Comparison of ENCODE assay signal across 22 cellular contexts in the genomic region with DNA sequence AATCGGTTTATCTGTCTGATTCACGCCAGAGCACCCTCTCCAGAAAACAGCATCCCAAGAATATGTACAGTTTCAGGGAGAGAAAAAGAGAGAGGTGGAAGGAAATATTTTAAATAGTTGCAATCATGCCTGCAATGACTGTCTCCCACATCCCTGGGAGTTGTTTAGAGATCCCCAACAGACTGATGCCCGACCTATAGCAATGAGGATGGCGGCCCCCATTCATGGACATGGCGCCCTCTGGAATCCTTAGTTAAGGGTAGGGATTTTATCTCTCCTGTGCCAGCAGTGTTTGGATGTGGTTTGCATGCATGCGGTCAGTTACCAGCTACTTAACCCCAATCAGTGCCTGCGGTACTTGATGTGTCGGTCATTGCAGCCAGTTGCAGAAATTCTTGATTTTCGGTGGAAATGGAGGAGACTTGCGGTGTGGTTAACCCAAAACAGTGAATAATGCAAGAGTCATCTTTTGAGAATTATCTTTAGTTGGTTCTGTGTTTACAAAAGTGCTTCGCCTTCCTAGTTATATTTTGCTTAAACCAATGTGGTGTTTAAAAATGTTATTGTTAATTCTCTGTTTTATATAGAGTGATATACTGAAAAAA.
DNase-seq lines count a peak whose midpoint lies in the region; TF ChIP-seq lines count a peak whose summit lies in the region.
"Had no signal": no experiment of that assay in that cellular context is flagged by ENCODE, and none has a peak within 500 bp of the region (broad histone marks: within the 10 kb centered on the region; RNA-seq: fewer than 3 reads in every experiment).

No MANE protein-coding gene starts in this region.

- peak overlapping the region; percentile 16; the same call in 1 of the 2 replicates for H3K4me3 ChIP-seq in WI38 (ENCODE audit: low read depth, low read length)
- no peak overlapping the region for H3K4me3 ChIP-seq in fibroblast of lung (replicated peaks in 1 of 4; ENCODE audit: control extremely low read depth in 1 of 4, insufficient read depth in 1 of 4, low read depth in 3 of 4, low read length in 4 of 4)
- H3K4me3 ChIP-seq in ovary, result no peak overlapping the region

- H3K36me3 Mint-ChIP-seq in HFFc6 (ENCODE audit: low read depth), result no peaks in the 10 kb centered on the region
- H3K36me3 Mint-ChIP-seq: mesothelial cell of epicardium had no signal

- DNase-seq in HFFc6 (peak; percentile 66), fibroblast of lung (ENCODE audit: low read depth in 2 of 2) (peak; percentile 68 to 97), stromal cell of bone marrow (ENCODE audit: low read depth) (peak; percentile 58), cortex of kidney (lab: John Stamatoyannopoulos, UW) (no peak), NCI-H1436 treated with DMSO at 0.1 percent for 48 hours (lab: John Stamatoyannopoulos, UW) (no peak), ovary (no peak)
- DNase-seq: activated CD4-positive, alpha-beta T cell treated with anti-CD3 and anti-CD28 coated beads, Interleukin-2, amount 10 ng/mL, durations not matched to agents 24 days and 14 days; central memory CD4-positive, alpha-beta T cell; DMS79; erythroblast; glutamatergic neuron; left colon; NCI-H1436; NCI-H2171 treated with DMSO at 0.1 percent for 48 hours; Right ventricle myocardium superior; stimulated activated CD4-positive, alpha-beta T cell treated with anti-CD3 and anti-CD28 coated beads, Interleukin-2, amount 100 ng/mL, for 24 hours; stimulated activated naive CD4-positive, alpha-beta T cell; SW 1271 had no signal

- TF ChIP-seq CTCF in HFFc6 (IDR thresholded peaks at IDR 0.05), result no peak
- TF ChIP-seq CTCF in WI38 (IDR thresholded peaks at IDR 0.05; ENCODE audit: low read depth, low read length), result no peak
- TF ChIP-seq CTCF in fibroblast of lung (conservative IDR thresholded peaks at IDR 0.05 in 1 of 2, IDR thresholded peaks at IDR 0.05 in 1 of 2; ENCODE audit: low read depth in 1 of 2, low read length in 2 of 2), result no peak
- no peak for TF ChIP-seq CTCF in ovary (IDR thresholded peaks at IDR 0.05)

- peak overlapping the region; percentile 38; the same call in 1 of the 2 replicates for H3K4me3 Mint-ChIP-seq in HFFc6
- H3K4me3 Mint-ChIP-seq: activated CD4-positive, alpha-beta T cell treated with anti-CD3 and anti-CD28 coated beads, Interleukin-2, amount 10 ng/mL, durations not matched to agents 24 days and 14 days; mesothelial cell of epicardium; nephron had no signal

- no peaks in the 10 kb centered on the region for H3K27me3 Mint-ChIP-seq in HFFc6 (ENCODE audit: insufficient read depth)
- H3K27me3 Mint-ChIP-seq: activated CD4-positive, alpha-beta T cell treated with anti-CD3 and anti-CD28 coated beads, Interleukin-2, amount 10 ng/mL, durations not matched to agents 24 days and 14 days had no signal

- 95 to 97% (median 95%) methylated on average over 11 of the region's 11 CpGs for WGBS in ovary, 3 donors

- H3K4me2 ChIP-seq in fibroblast of lung (ENCODE audit: extremely low read depth, insufficient read depth, low read length), result no peak overlapping the region

- peak overlapping the region; percentile 22; the same call in 1 of the 2 replicates for H3K27ac Mint-ChIP-seq in HFFc6
- H3K27ac Mint-ChIP-seq: activated CD4-positive, alpha-beta T cell treated with anti-CD3 and anti-CD28 coated beads, Interleukin-2, amount 10 ng/mL, durations not matched to agents 24 days and 14 days; activated T-helper 2 cell treated with anti-CD3 and anti-CD28 coated beads, Interferon-gamma antibody, Interleukin-2, Interleukin-4, amounts not matched to agents 10 μg/mL and 5 μg/mL and 100 μg/mL, durations not matched to agents 14 hours and 24 hours and 36 hours; mesothelial cell of epicardium; nephron had no signal

- H3K27ac ChIP-seq in fibroblast of lung (ENCODE audit: insufficient read depth, low read length) (no peak overlapping the region), ovary (no peak overlapping the region)

- no peaks in the 10 kb centered on the region for H4K20me1 ChIP-seq in fibroblast of lung (ENCODE audit: control insufficient read depth, extremely low read depth, insufficient read depth, low read length)

- H2AFZ ChIP-seq in fibroblast of lung (ENCODE audit: low read length), result no peak overlapping the region

- TF ChIP-seq EP300 in ovary (IDR thresholded peaks at IDR 0.05), result no peak

- intact Hi-C loops in ovary (cut with DNase I), result no loop called here

- H3K9ac ChIP-seq in fibroblast of lung (ENCODE audit: insufficient read depth, low read length), result no peak overlapping the region

- H3K9me3 ChIP-seq in fibroblast of lung (ENCODE audit: control insufficient read depth, insufficient read depth, low read depth, low read length) (no peaks in the 10 kb centered on the region), ovary (no peaks in the 10 kb centered on the region)

- H3K4me1 ChIP-seq in fibroblast of lung (ENCODE audit: control insufficient read depth, extremely low read depth, insufficient read depth, low read length) (no peaks in the 10 kb centered on the region), ovary (ENCODE audit: insufficient read depth) (no peaks in the 10 kb centered on the region)

- no peaks in the 10 kb centered on the region for H3K79me2 ChIP-seq in fibroblast of lung (ENCODE audit: control insufficient read depth, insufficient read depth, low read length)

- H3K27me3 ChIP-seq in fibroblast of lung (ENCODE audit: control insufficient read depth, insufficient read depth, low read length) (no peaks in the 10 kb centered on the region), ovary (no peaks in the 10 kb centered on the region)

- no peak for TF ChIP-seq POLR2A in ovary (IDR thresholded peaks at IDR 0.05)

- no peaks in the 10 kb centered on the region for H3K9me3 Mint-ChIP-seq in HFFc6
- H3K9me3 Mint-ChIP-seq: activated CD4-positive, alpha-beta T cell treated with anti-CD3 and anti-CD28 coated beads, Interleukin-2, amount 10 ng/mL, durations not matched to agents 24 days and 14 days; activated T-helper 2 cell treated with anti-CD3 and anti-CD28 coated beads, Interferon-gamma antibody, Interleukin-2, Interleukin-4, amounts not matched to agents 10 μg/mL and 5 μg/mL and 100 μg/mL, durations not matched to agents 14 hours and 24 hours and 36 hours; mesothelial cell of epicardium; nephron had no signal

- H3K36me3 ChIP-seq in fibroblast of lung (ENCODE audit: control insufficient read depth, insufficient read depth, low read length) (no peaks in the 10 kb centered on the region), ovary (no peaks in the 10 kb centered on the region)

- peaks cover 31% of the 10 kb centered on the region for H3K4me1 Mint-ChIP-seq in HFFc6 (ENCODE audit: low read depth)
- H3K4me1 Mint-ChIP-seq: activated CD4-positive, alpha-beta T cell treated with anti-CD3 and anti-CD28 coated beads, Interleukin-2, amount 10 ng/mL, durations not matched to agents 24 days and 14 days had no signal

Comparison
In these comparisons a context has a peak if more than half of its experiments do, and no peak if none do; other contexts are left out.
1. DNase-seq: peak in HFFc6 (single experiment), fibroblast of lung (2 of 2) and stromal cell of bone marrow (single experiment); none in cortex of kidney (single experiment), NCI-H1436 treated with DMSO at 0.1 percent for 48 hours (single experiment) and ovary (0 of 5).